In the genomic region with DNA sequence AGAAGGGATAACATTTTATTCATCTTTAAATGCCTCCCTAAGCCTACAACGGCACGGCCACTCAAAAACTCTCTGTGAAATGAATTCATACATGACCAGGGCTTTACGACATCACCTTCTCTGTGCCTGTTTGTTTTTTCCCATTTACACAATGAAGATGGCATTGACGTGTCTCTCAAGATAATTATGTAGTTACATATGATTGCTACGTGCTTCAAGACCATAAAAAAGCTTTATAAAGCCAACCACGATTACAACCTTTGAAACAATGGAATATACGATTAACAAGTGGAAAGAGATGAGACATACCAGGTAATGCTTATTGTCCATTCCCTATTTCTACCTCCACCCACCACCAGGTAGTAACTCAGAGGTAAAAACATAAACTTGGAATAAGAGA, we compare ENCODE assay signal across 29 cellular contexts.
"Had no signal": no experiment of that assay in that cellular context is flagged by ENCODE, and none has a peak within 500 bp of the region (broad histone marks: within the 10 kb centered on the region; RNA-seq: fewer than 3 reads in every experiment).

No MANE protein-coding gene starts in this region.

- H3K27ac Mint-ChIP-seq: activated CD4-positive, alpha-beta T cell treated with anti-CD3 and anti-CD28 coated beads, Interleukin-2, amount 10 ng/mL, durations not matched to agents 24 days and 14 days; activated CD8-positive, alpha-beta T cell treated with anti-CD3 and anti-CD28 coated beads for 36 hours; activated naive CD8-positive, alpha-beta T cell treated with anti-CD3 and anti-CD28 coated beads for 36 hours; activated T-cell treated with anti-CD3 and anti-CD28 coated beads, Interleukin-2, amount 50 U/mL, for 72 hours; activated T-helper 17 cell treated with anti-CD3 and anti-CD28 coated beads, Interleukin-2, amount 50 U/mL, for 72 hours; IgD-negative memory B cell had no signal

- H3K4me3 Mint-ChIP-seq: activated CD4-positive, alpha-beta T cell treated with anti-CD3 and anti-CD28 coated beads, Interleukin-2, amount 10 ng/mL, durations not matched to agents 24 days and 14 days; activated CD8-positive, alpha-beta T cell treated with anti-CD3 and anti-CD28 coated beads for 36 hours; activated naive CD8-positive, alpha-beta T cell treated with anti-CD3 and anti-CD28 coated beads for 36 hours; activated T-cell treated with anti-CD3 and anti-CD28 coated beads, Interleukin-2, amount 50 U/mL, for 72 hours; activated T-helper 17 cell treated with anti-CD3 and anti-CD28 coated beads, Interleukin-2, amount 50 U/mL, for 72 hours; IgD-negative memory B cell had no signal

- H3K36me3 Mint-ChIP-seq: activated naive CD8-positive, alpha-beta T cell treated with anti-CD3 and anti-CD28 coated beads for 36 hours; IgD-negative memory B cell had no signal

- H3K36me3 ChIP-seq: brain microvascular endothelial cell had no signal

- DNase-seq: activated CD4-positive, alpha-beta T cell treated with anti-CD3 and anti-CD28 coated beads, Interleukin-2, amount 10 ng/mL, durations not matched to agents 24 days and 14 days; activated CD4-positive, alpha-beta T cell treated with anti-CD3 and anti-CD28 coated beads, Interleukin-2, amount 50 U/mL, for 4 hours; activated CD8-positive, alpha-beta T cell treated with anti-CD3 and anti-CD28 coated beads for 36 hours; activated effector memory CD4-positive, alpha-beta T cell treated with anti-CD3 and anti-CD28 coated beads, Interleukin-2, amount 50 U/mL, for 16 hours; activated naive CD4-positive, alpha-beta T cell; activated naive CD4-positive, alpha-beta T cell treated with anti-CD3 and anti-CD28 coated beads, Interleukin-2, amount 50 U/mL, for 16 hours; activated naive CD8-positive, alpha-beta T cell treated with anti-CD3 and anti-CD28 coated beads for 36 hours; activated T-cell treated with anti-CD3 and anti-CD28 coated beads, Interleukin-2, amount 50 U/mL, for 1 hour; activated T-cell treated with anti-CD3 and anti-CD28 coated beads, Interleukin-2, amount 50 U/mL, for 72 hours; amniotic stem cell; aorta; brain microvascular endothelial cell; central memory CD4-positive, alpha-beta T cell; Karpas-422; KBM-7; NCI-H187 treated with DMSO at 0.1 percent for 48 hours; NCI-H2081; NCI-H345; NCI-H524 treated with DMSO at 0.1 percent for 48 hours; NCI-H82; SIG-M5; SW 1271; T-helper 1 cell; T-helper 2 cell; T-helper 9 cell had no signal

- H3K9me3 Mint-ChIP-seq: activated CD4-positive, alpha-beta T cell treated with anti-CD3 and anti-CD28 coated beads, Interleukin-2, amount 10 ng/mL, durations not matched to agents 24 days and 14 days; activated CD8-positive, alpha-beta T cell treated with anti-CD3 and anti-CD28 coated beads for 36 hours; activated naive CD8-positive, alpha-beta T cell treated with anti-CD3 and anti-CD28 coated beads for 36 hours; activated T-cell treated with anti-CD3 and anti-CD28 coated beads, Interleukin-2, amount 50 U/mL, for 72 hours; activated T-helper 17 cell treated with anti-CD3 and anti-CD28 coated beads, Interleukin-2, amount 50 U/mL, for 72 hours; IgD-negative memory B cell had no signal

- H3K27me3 ChIP-seq: brain microvascular endothelial cell had no signal

- H3K27ac ChIP-seq: brain microvascular endothelial cell, PC-9, RWPE1 had no signal

- H3K27me3 Mint-ChIP-seq: activated naive CD8-positive, alpha-beta T cell treated with anti-CD3 and anti-CD28 coated beads for 36 hours had no signal

- H3K4me3 ChIP-seq: PC-9 had no signal
